ENCODE assay signal across 15 cellular contexts in the genomic region with DNA sequence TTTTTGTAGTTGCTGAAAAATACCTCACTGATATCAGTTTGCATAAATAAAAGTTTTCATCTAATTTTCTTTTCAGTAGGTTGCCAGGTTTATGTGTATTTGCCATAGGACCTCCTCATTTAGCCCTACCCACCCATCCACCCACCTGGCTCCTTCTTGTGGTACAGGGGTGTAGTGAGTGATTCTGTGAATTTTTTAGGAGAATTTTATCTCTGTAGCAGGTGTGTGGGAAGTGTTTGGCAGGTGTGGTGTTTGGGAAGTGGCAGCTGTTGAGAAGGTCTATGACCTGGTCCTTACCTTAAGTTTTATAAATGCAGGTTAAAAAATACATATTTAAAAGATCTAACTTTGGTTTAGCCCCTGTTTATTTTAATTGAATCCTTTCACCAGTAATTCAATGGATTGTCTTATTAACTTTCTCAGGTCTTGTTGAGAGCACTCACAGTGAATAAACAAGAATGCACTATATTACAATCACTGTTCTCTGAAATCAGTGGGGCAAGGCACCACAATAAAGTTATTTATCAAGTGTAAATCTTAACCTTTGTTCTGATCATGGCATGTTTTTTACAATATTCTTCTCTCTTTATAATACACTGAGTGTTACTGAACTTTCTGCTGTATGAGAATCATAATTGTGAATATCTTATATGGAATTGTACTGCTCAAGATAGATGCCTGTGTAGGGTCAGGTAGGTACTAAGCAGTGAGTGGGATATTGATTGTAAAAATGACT.
DNase-seq lines count a peak whose midpoint lies in the region; ATAC-seq, FAIRE-seq and TF ChIP-seq lines count a peak whose summit lies in the region.
"Had no signal": no experiment of that assay in that cellular context is flagged by ENCODE, and none has a peak within 500 bp of the region (broad histone marks: within the 10 kb centered on the region; RNA-seq: fewer than 3 reads in every experiment).

No MANE protein-coding gene starts in this region.

- TF ChIP-seq CTCF in HEK293 (tag by site-specific recombination; IDR thresholded peaks at IDR 0.05) (no peak), mucosa of descending colon (IDR thresholded peaks at IDR 0.05) (no peak), transverse colon (IDR thresholded peaks at IDR 0.05) (no peak), heart right ventricle (IDR thresholded peaks at IDR 0.05) (no peak)

- intact Hi-C loops in mucosa of descending colon (cut with DNase I, micrococcal nuclease), result no loop called here
- intact Hi-C loops in transverse colon (cut with DNase I; ENCODE audit: low total_unique reads), result no loop called here
- intact Hi-C loops in heart right ventricle (cut with DNase I), result no loop called here

- H3K27ac ChIP-seq in HEK293 (ENCODE audit: extremely low read depth, low read depth, low read length) (no peak overlapping the region), transverse colon (peak overlapping the region; percentile 19 to 62 (median 38)), heart right ventricle (no peak overlapping the region)
- H3K27ac ChIP-seq: BLaER1 had no signal

- H3K9me3 ChIP-seq in HEK293 (ENCODE audit: control insufficient read depth, insufficient read depth, low read depth, low read length), result no peaks in the 10 kb centered on the region
- H3K9me3 ChIP-seq in mucosa of descending colon, result no peaks in the 10 kb centered on the region
- no peaks in the 10 kb centered on the region for H3K9me3 ChIP-seq in transverse colon
- H3K9me3 ChIP-seq in heart right ventricle, result no peaks in the 10 kb centered on the region
- H3K9me3 ChIP-seq: BLaER1, Caco-2, HAP-1 had no signal

- H3K4me1 ChIP-seq in HEK293 (ENCODE audit: control insufficient read depth, insufficient read depth, low read length), result peaks cover 9% of the 10 kb centered on the region
- peaks cover 6% of the 10 kb centered on the region for H3K4me1 ChIP-seq in mucosa of descending colon (ENCODE audit: low read depth)
- peaks cover 0 to 23% (median 3%) of the 10 kb centered on the region in 4 donors for H3K4me1 ChIP-seq in transverse colon
- no peaks in the 10 kb centered on the region for H3K4me1 ChIP-seq in heart right ventricle
- H3K4me1 ChIP-seq: BLaER1, Caco-2 had no signal

- peak; percentile 10 for FAIRE-seq in colon (lab: Jason Lieb, UNC)
- FAIRE-seq: GM19239, H1 had no signal

- no peaks in the 10 kb centered on the region for H3K27me3 ChIP-seq in transverse colon
- no peaks in the 10 kb centered on the region for H3K27me3 ChIP-seq in heart right ventricle
- H3K27me3 ChIP-seq: BLaER1 had no signal

- no peak for TF ChIP-seq EP300 in transverse colon (IDR thresholded peaks at IDR 0.05; ENCODE audit: low read depth)

- in situ Hi-C loops in transverse colon (cut with MboI; ENCODE audit: low pct_ligation_motif_present in 1 of 4, low pct_unique_long_range_greater_than_20kb in 1 of 4, low sequenced_read_pairs in 3 of 4), result loop anchor here in 1 of 4 donors (25.0 kb wide), 1 partner anchor 156 kb away; no protein-coding TSS in a partner anchor

- H3K36me3 ChIP-seq in HEK293 (ENCODE audit: control insufficient read depth in 2 of 2, insufficient read depth in 1 of 2, low read length in 2 of 2) (no peaks in the 10 kb centered on the region), mucosa of descending colon (ENCODE audit: low read depth) (no peaks in the 10 kb centered on the region), transverse colon (peaks cover 0 to 3% (median 0%) of the 10 kb centered on the region in 4 donors), heart right ventricle (no peaks in the 10 kb centered on the region)
- H3K36me3 ChIP-seq: HAP-1 had no signal

- no peak for TF ChIP-seq POLR2A in transverse colon (IDR thresholded peaks at IDR 0.05)

- CTCF ChIA-PET in HEK293 (lab: Yijun Ruan, JAX), result interaction anchor here (1.1 kb wide), 1 partner anchor 14 kb away, joined by 7 read pairs; no protein-coding TSS in a partner anchor

- POLR2A ChIA-PET in HEK293 (lab: Yijun Ruan, JAX), result no interaction called here

- no peak overlapping the region for H3K4me3 ChIP-seq in HEK293 (ENCODE audit: low read depth, low read length)
- H3K4me3 ChIP-seq in mucosa of descending colon, result no peak overlapping the region
- H3K4me3 ChIP-seq in transverse colon, result no peak overlapping the region
- no peak overlapping the region for H3K4me3 ChIP-seq in heart right ventricle
- H3K4me3 ChIP-seq: BLaER1, HAP-1 had no signal

- DNase-seq in mucosa of descending colon (no peak), transverse colon (no peak), heart right ventricle (no peak), NCI-H128 (lab: John Stamatoyannopoulos, UW; ENCODE audit: unreplicated experiment) (no peak)
- DNase-seq: Caco-2; CD8-positive, alpha-beta memory T cell; DMS53; GF-D8; HFFc6 had no signal

- ATAC-seq in mucosa of descending colon, result peak; percentile 53
- no peak for ATAC-seq in heart right ventricle

TF ChIP-seq in HEK293, 187 proteins besides CTCF, POLR2A, EP300 and RAD21 (continues in another document):
- TF ChIP-seq GLIS2 (tag by site-specific recombination; IDR thresholded peaks at IDR 0.05), result no peak
- TF ChIP-seq EGR2 (tag by site-specific recombination; IDR thresholded peaks at IDR 0.05; ENCODE audit: low read depth), result peak; percentile 74; the same call in 1 of the 2 replicates
- no peak for TF ChIP-seq ZNF24 (tag by site-specific recombination; IDR thresholded peaks at IDR 0.05)
- no peak for TF ChIP-seq ZNF423 (tag by site-specific recombination; IDR thresholded peaks at IDR 0.05)
- no peak for TF ChIP-seq ZNF416 (tag by site-specific recombination; IDR thresholded peaks at IDR 0.05)
- TF ChIP-seq, protein P1, sequence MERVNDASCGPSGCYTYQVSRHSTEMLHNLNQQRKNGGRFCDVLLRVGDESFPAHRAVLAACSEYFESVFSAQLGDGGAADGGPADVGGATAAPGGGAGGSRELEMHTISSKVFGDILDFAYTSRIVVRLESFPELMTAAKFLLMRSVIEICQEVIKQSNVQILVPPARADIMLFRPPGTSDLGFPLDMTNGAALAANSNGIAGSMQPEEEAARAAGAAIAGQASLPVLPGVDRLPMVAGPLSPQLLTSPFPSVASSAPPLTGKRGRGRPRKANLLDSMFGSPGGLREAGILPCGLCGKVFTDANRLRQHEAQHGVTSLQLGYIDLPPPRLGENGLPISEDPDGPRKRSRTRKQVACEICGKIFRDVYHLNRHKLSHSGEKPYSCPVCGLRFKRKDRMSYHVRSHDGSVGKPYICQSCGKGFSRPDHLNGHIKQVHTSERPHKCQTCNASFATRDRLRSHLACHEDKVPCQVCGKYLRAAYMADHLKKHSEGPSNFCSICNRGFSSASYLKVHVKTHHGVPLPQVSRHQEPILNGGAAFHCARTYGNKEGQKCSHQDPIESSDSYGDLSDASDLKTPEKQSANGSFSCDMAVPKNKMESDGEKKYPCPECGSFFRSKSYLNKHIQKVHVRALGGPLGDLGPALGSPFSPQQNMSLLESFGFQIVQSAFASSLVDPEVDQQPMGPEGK (tag by site-specific recombination; IDR thresholded peaks at IDR 0.05), result no peak
- TF ChIP-seq, protein P2, sequence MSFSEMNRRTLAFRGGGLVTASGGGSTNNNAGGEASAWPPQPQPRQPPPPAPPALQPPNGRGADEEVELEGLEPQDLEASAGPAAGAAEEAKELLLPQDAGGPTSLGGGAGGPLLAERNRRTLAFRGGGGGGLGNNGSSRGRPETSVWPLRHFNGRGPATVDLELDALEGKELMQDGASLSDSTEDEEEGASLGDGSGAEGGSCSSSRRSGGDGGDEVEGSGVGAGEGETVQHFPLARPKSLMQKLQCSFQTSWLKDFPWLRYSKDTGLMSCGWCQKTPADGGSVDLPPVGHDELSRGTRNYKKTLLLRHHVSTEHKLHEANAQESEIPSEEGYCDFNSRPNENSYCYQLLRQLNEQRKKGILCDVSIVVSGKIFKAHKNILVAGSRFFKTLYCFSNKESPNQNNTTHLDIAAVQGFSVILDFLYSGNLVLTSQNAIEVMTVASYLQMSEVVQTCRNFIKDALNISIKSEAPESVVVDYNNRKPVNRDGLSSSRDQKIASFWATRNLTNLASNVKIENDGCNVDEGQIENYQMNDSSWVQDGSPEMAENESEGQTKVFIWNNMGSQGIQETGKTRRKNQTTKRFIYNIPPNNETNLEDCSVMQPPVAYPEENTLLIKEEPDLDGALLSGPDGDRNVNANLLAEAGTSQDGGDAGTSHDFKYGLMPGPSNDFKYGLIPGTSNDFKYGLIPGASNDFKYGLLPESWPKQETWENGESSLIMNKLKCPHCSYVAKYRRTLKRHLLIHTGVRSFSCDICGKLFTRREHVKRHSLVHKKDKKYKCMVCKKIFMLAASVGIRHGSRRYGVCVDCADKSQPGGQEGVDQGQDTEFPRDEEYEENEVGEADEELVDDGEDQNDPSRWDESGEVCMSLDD (tag by site-specific recombination; IDR thresholded peaks at IDR 0.05), result no peak
- no peak for TF ChIP-seq ZNF202 (tag by site-specific recombination; IDR thresholded peaks at IDR 0.05; ENCODE audit: borderline replicate concordance)
- TF ChIP-seq ZNF792 (tag by site-specific recombination; IDR thresholded peaks at IDR 0.05), result no peak
- 0 out of 2 replicates have a peak, but pooled peaks have one; percentile 32 for TF ChIP-seq ZFHX2 (tag by site-specific recombination; conservative IDR thresholded peaks at IDR 0.05)
- TF ChIP-seq ZNF777 (tag by site-specific recombination; IDR thresholded peaks at IDR 0.05; ENCODE audit: borderline replicate concordance), result no peak
- no peak for TF ChIP-seq KLF9 (tag by site-specific recombination; IDR thresholded peaks at IDR 0.05; ENCODE audit: low read depth)
- no peak for TF ChIP-seq SCRT1 (tag by site-specific recombination; IDR thresholded peaks at IDR 0.05; ENCODE audit: borderline replicate concordance)
- no peak for TF ChIP-seq RBAK (tag by site-specific recombination; IDR thresholded peaks at IDR 0.05)
- TF ChIP-seq, protein P3, sequence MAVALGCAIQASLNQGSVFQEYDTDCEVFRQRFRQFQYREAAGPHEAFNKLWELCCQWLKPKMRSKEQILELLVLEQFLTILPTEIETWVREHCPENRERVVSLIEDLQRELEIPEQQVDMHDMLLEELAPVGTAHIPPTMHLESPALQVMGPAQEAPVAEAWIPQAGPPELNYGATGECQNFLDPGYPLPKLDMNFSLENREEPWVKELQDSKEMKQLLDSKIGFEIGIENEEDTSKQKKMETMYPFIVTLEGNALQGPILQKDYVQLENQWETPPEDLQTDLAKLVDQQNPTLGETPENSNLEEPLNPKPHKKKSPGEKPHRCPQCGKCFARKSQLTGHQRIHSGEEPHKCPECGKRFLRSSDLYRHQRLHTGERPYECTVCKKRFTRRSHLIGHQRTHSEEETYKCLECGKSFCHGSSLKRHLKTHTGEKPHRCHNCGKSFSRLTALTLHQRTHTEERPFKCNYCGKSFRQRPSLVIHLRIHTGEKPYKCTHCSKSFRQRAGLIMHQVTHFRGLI (tag by site-specific recombination; IDR thresholded peaks at IDR 0.05), result no peak

Comparison
In these comparisons a context has a peak if more than half of its experiments do, and no peak if none do; other contexts are left out.
1. H3K27ac ChIP-seq: peak in transverse colon (4 of 4); none in HEK293 (single experiment) and heart right ventricle (0 of 10).